ENCODE assay signal across 7 cellular contexts in genomic region chr2:230067990-230068657, GRCh38. TPM values are rescaled to one million over a fixed set of nuclear protein-coding genes. Genes with fewer than 3 reads are reported as not detected.
DNase-seq lines count a peak whose midpoint lies in the region; ATAC-seq and TF ChIP-seq lines count a peak whose summit lies in the region.

No MANE protein-coding gene starts in this region.

- no peaks in the 10 kb centered on the region for H3F3A ChIP-seq in neural cell (ENCODE audit: insufficient read depth, low read length, poor library complexity, severe bottlenecking)

- peaks cover 38% of the 10 kb centered on the region for H3K79me2 ChIP-seq in neural cell (replicated peaks; ENCODE audit: insufficient read depth, low read length)

- H3K27ac ChIP-seq in gastroesophageal sphincter (peak overlapping the region in 3 of 4 donors; percentile 67 to 81 (median 73)), neural cell (ENCODE audit: low read length) (peak overlapping the region; percentile 98), upper lobe of left lung (peak overlapping the region; percentile 0 to 81 (median 68))

- peak overlapping the region; percentile 86 for H3K4me3 Mint-ChIP-seq in activated T-helper 2 cell treated with anti-CD3 and anti-CD28 coated beads, Interferon-gamma antibody, Interleukin-2, Interleukin-4, amounts not matched to agents 10 μg/mL and 5 μg/mL and 100 μg/mL, durations not matched to agents 14 hours and 24 hours and 36 hours (ENCODE audit: low read depth)

- H3K27me3 ChIP-seq in gastroesophageal sphincter: no peaks in the 10 kb centered on the region
- H3K27me3 ChIP-seq in neural cell (ENCODE audit: insufficient read depth, low read depth, low read length): no peaks in the 10 kb centered on the region
- H3K27me3 ChIP-seq in upper lobe of left lung: no peaks in the 10 kb centered on the region

- H3K36me3 ChIP-seq in gastroesophageal sphincter (no peaks in the 10 kb centered on the region), neural cell (ENCODE audit: insufficient read depth, low read length) (peaks cover 3% of the 10 kb centered on the region), upper lobe of left lung (no peaks in the 10 kb centered on the region)

- no CpG with 5 or more reads among the region's 65 CpGs for WGBS in gastroesophageal sphincter (ENCODE audit: low coverage in 1 of 2), 2 donors
- WGBS in upper lobe of left lung, 2 donors: 0 to 1% methylated on average over 12 to 21 of the region's 65 CpGs

- TF ChIP-seq EP300 in gastroesophageal sphincter (IDR thresholded peaks at IDR 0.05): no peak
- no peak for TF ChIP-seq EP300 in neural cell (conservative IDR thresholded peaks at IDR 0.05; ENCODE audit: poor library complexity, severe bottlenecking)
- TF ChIP-seq EP300 in upper lobe of left lung (IDR thresholded peaks at IDR 0.05): no peak

- TF ChIP-seq RAD21 in neural cell (conservative IDR thresholded peaks at IDR 0.05): no peak

- H3K36me3 Mint-ChIP-seq in activated T-helper 2 cell treated with anti-CD3 and anti-CD28 coated beads, Interferon-gamma antibody, Interleukin-2, Interleukin-4, amounts not matched to agents 10 μg/mL and 5 μg/mL and 100 μg/mL, durations not matched to agents 14 hours and 24 hours and 36 hours (ENCODE audit: low read depth): peaks cover 3% of the 10 kb centered on the region

- intact Hi-C loops in activated T-helper 2 cell treated with anti-CD3 and anti-CD28 coated beads, Interferon-gamma antibody, Interleukin-2, Interleukin-4, amounts not matched to agents 10 μg/mL and 5 μg/mL and 100 μg/mL, durations not matched to agents 14 hours and 24 hours and 36 hours (cut with micrococcal nuclease): loop anchor here (1.0 to 10.0 kb wide), 4 partner anchors 60 to 286 kb away; partner anchors contain the start of genes FBXO36 and TRIP12

- ATAC-seq in HG02759 (IDR thresholded peaks at IDR 0.05; ENCODE audit: unreplicated experiment) (peak; percentile 46), gastroesophageal sphincter (peak; percentile 46), upper lobe of left lung (ENCODE audit: low FRiP score in 2 of 2) (peak; percentile 63 to 78)

- no peak for TF ChIP-seq POLR2A in gastroesophageal sphincter (IDR thresholded peaks at IDR 0.05)
- TF ChIP-seq POLR2A in upper lobe of left lung (IDR thresholded peaks at IDR 0.05): no peak

- no peaks in the 10 kb centered on the region for H3K9me3 ChIP-seq in gastroesophageal sphincter
- no peaks in the 10 kb centered on the region for H3K9me3 ChIP-seq in neural cell (ENCODE audit: low read length)
- H3K9me3 ChIP-seq in upper lobe of left lung: no peaks in the 10 kb centered on the region

- peak overlapping the region; percentile 64 to 75 for H3K4me3 ChIP-seq in gastroesophageal sphincter
- H3K4me3 ChIP-seq in neural cell (ENCODE audit: low read length): peak overlapping the region; percentile 99
- peak overlapping the region; percentile 54 to 72 (median 68) for H3K4me3 ChIP-seq in upper lobe of left lung

- peak; percentile 15 for DNase-seq in NCI-H748 treated with DMSO at 0.1 percent for 48 hours (lab: John Stamatoyannopoulos, UW)
- DNase-seq in activated T-helper 2 cell treated with anti-CD3 and anti-CD28 coated beads, Interferon-gamma antibody, Interleukin-2, Interleukin-4, amounts not matched to agents 10 μg/mL and 5 μg/mL and 100 μg/mL, durations not matched to agents 14 hours and 24 hours and 36 hours (ENCODE audit: low spot score): peak; percentile 47
- peak; percentile 24 to 92 for DNase-seq in upper lobe of left lung

- H3K9me2 ChIP-seq in neural cell (ENCODE audit: insufficient read depth, low read length): no peaks in the 10 kb centered on the region

- peak overlapping the region; percentile 94 for H3K27ac Mint-ChIP-seq in activated T-helper 2 cell treated with anti-CD3 and anti-CD28 coated beads, Interferon-gamma antibody, Interleukin-2, Interleukin-4, amounts not matched to agents 10 μg/mL and 5 μg/mL and 100 μg/mL, durations not matched to agents 14 hours and 24 hours and 36 hours

- peak overlapping the region; percentile 91 for H2AFZ ChIP-seq in neural cell (ENCODE audit: low read depth, low read length)

- no peak overlapping the region for H3K4me2 ChIP-seq in neural cell (ENCODE audit: low read length)

- H4K20me1 ChIP-seq in neural cell (ENCODE audit: insufficient read depth): no peaks in the 10 kb centered on the region

- H3K9ac ChIP-seq in neural cell (ENCODE audit: low read length): peak overlapping the region; percentile 98

- peaks cover 21% of the 10 kb centered on the region for H3K27me3 Mint-ChIP-seq in activated T-helper 2 cell treated with anti-CD3 and anti-CD28 coated beads, Interferon-gamma antibody, Interleukin-2, Interleukin-4, amounts not matched to agents 10 μg/mL and 5 μg/mL and 100 μg/mL, durations not matched to agents 14 hours and 24 hours and 36 hours (ENCODE audit: low read depth)

- TF ChIP-seq CTCF in GM12873 (IDR thresholded peaks at IDR 0.05; ENCODE audit: insufficient read depth, low read depth, low read length, missing control alignments) (peak; percentile 38), gastroesophageal sphincter (IDR thresholded peaks at IDR 0.05) (peak in 1 of 4 experiments; percentile 31), neural cell (IDR thresholded peaks at IDR 0.05; ENCODE audit: poor library complexity, severe bottlenecking) (no peak), upper lobe of left lung (IDR thresholded peaks at IDR 0.05) (peak in 3 of 6 experiments; percentile 21 to 38 (median 29))

- peaks cover 20% of the 10 kb centered on the region for H3K4me1 Mint-ChIP-seq in activated T-helper 2 cell treated with anti-CD3 and anti-CD28 coated beads, Interferon-gamma antibody, Interleukin-2, Interleukin-4, amounts not matched to agents 10 μg/mL and 5 μg/mL and 100 μg/mL, durations not matched to agents 14 hours and 24 hours and 36 hours (ENCODE audit: low read depth)

- peaks cover 0 to 19% (median 3%) of the 10 kb centered on the region in 3 donors for H3K4me1 ChIP-seq in gastroesophageal sphincter
- H3K4me1 ChIP-seq in upper lobe of left lung: peaks cover 10 to 26% (median 17%) of the 10 kb centered on the region in 4 donors

- H3K9me3 Mint-ChIP-seq in activated T-helper 2 cell treated with anti-CD3 and anti-CD28 coated beads, Interferon-gamma antibody, Interleukin-2, Interleukin-4, amounts not matched to agents 10 μg/mL and 5 μg/mL and 100 μg/mL, durations not matched to agents 14 hours and 24 hours and 36 hours: no peaks in the 10 kb centered on the region

TF ChIP-seq in neural cell, 6 proteins besides CTCF, POLR2A, EP300 and RAD21:
- TF ChIP-seq MXI1 (conservative IDR thresholded peaks at IDR 0.05; ENCODE audit: poor library complexity, severe bottlenecking) (no peak), POLR2AphosphoS5 (IDR thresholded peaks at IDR 0.05) (peak; percentile 28), EZH2 (IDR thresholded peaks at IDR 0.05; ENCODE audit: borderline replicate concordance, insufficient read depth, low read length, poor library complexity, severe bottlenecking) (no peak), SMC3 (conservative IDR thresholded peaks at IDR 0.05; ENCODE audit: poor library complexity) (no peak), REST (IDR thresholded peaks at IDR 0.05; ENCODE audit: borderline replicate concordance) (peak; percentile 49), TAF1 (IDR thresholded peaks at IDR 0.05; ENCODE audit: low read depth) (no peak)

RNA-seq across cellular contexts. Expression of gene SLC16A14, which starts 0.6 kb away (rescaled TPM):
- 6.7 and 7.8 TPM in 2 replicates for total RNA-seq in activated T-helper 2 cell treated with anti-CD3 and anti-CD28 coated beads, Interferon-gamma antibody, Interleukin-2, Interleukin-4, amounts not matched to agents 10 μg/mL and 5 μg/mL and 100 μg/mL, durations not matched to agents 14 hours and 24 hours and 36 hours
- total RNA-seq in gastroesophageal sphincter (1 to 10 TPM in 3 of 4 donors, under 1 TPM in 1; 0.85 to 4.1 (median 2.7) TPM), upper lobe of left lung (1 to 10 TPM in 3 of 6 donors, under 1 TPM in 2, not detected in 1; 0.55 to 5.5 (median 1.6) TPM)
- polyA plus RNA-seq in neural cell: 125 and 128 TPM in 2 replicates
- 201 and 206 TPM in 2 replicates for polyA minus RNA-seq in neural cell

Comparison
In these comparisons a context has a peak if more than half of its experiments do, and no peak if none do; other contexts are left out.
1. Peak in every context shown above with its lines: DNase-seq, ATAC-seq, H3K4me3 ChIP-seq and H3K27ac ChIP-seq.